1 cellular context compared by ENCODE assay signal in the genomic region with DNA sequence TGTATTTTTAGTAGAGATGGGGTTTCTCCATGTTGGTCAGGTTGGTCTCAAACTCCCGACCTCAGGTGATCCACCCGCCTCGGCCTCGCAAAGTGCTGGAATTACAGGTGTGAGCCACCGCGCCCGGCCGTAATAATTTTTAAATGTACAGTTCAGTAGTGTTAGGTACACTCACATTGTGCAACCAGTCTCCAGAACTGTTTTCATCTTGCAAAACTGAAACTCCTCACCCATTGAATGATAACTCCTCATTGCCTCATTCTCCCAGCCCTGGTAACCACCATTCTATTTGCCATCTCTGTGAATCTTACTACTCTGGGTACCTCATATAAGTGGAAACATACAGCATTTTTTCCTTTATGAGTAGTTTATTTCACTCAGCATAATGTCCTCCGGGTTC.
TF ChIP-seq lines count a peak whose summit lies in the region.

No MANE protein-coding gene starts in this region.

TF ChIP-seq in K562, 482 proteins besides CTCF, POLR2A, EP300 and RAD21:
- TF ChIP-seq CEBPB (tag; IDR thresholded peaks at IDR 0.05) (peak; percentile 27; the same call in 1 of the 2 replicates), CHD2 (IDR thresholded peaks at IDR 0.05; ENCODE audit: low read depth, low read length) (no peak), ZNF695 (CRISPR knock-in tag; IDR thresholded peaks at IDR 0.05) (no peak), ZNF253 (CRISPR knock-in tag; conservative IDR thresholded peaks at IDR 0.05) (no peak), TEAD4 (IDR thresholded peaks at IDR 0.05; ENCODE audit: low read length) (no peak), TEAD4 (CRISPR knock-in tag; IDR thresholded peaks at IDR 0.05; ENCODE audit: borderline replicate concordance) (no peak)
- TF ChIP-seq, protein P1, sequence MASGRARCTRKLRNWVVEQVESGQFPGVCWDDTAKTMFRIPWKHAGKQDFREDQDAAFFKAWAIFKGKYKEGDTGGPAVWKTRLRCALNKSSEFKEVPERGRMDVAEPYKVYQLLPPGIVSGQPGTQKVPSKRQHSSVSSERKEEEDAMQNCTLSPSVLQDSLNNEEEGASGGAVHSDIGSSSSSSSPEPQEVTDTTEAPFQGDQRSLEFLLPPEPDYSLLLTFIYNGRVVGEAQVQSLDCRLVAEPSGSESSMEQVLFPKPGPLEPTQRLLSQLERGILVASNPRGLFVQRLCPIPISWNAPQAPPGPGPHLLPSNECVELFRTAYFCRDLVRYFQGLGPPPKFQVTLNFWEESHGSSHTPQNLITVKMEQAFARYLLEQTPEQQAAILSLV (tag; IDR thresholded peaks at IDR 0.05) = no peak
